12 cellular contexts compared by ENCODE assay signal in genomic region chr20:19935842-19936241, GRCh38.
DNase-seq lines count a peak whose midpoint lies in the region; ATAC-seq, FAIRE-seq and TF ChIP-seq lines count a peak whose summit lies in the region.
"Had no signal": no experiment of that assay in that cellular context is flagged by ENCODE, and none has a peak within 500 bp of the region (broad histone marks: within the 10 kb centered on the region; RNA-seq: fewer than 3 reads in every experiment).

No MANE protein-coding gene starts in this region.

- BruUV-seq in HepG2 (replicated peaks; lab: Mats Ljungman, UMichigan), result no TSS peak

- no peak overlapping the region for H3K4me2 ChIP-seq in HepG2 (ENCODE audit: low read depth, low read length)

- H3K36me3 ChIP-seq in HepG2 (replicated peaks in 1 of 2; ENCODE audit: control insufficient read depth in 1 of 2, insufficient read depth in 2 of 2, low read length in 2 of 2) (no peaks in the 10 kb centered on the region), right lobe of liver (no peaks in the 10 kb centered on the region), bronchial epithelial cell (ENCODE audit: control insufficient read depth, insufficient read depth, low read length) (peaks cover 4% of the 10 kb centered on the region)

- H3K4me3 ChIP-seq in HepG2 (replicated peaks in 1 of 3; ENCODE audit: insufficient read depth in 1 of 3, low read depth in 2 of 3, low read length in 3 of 3), result no peak overlapping the region
- H3K4me3 ChIP-seq in right lobe of liver, result peak overlapping the region in 1 of 3 donors; percentile 22
- peak overlapping the region; percentile 31 for H3K4me3 ChIP-seq in bronchial epithelial cell (ENCODE audit: low read depth, low read length)
- peak overlapping the region; percentile 40 for H3K4me3 ChIP-seq in mononuclear cell (ENCODE audit: low read length)
- H3K4me3 ChIP-seq: GM12878 had no signal

- CTCF ChIA-PET in HepG2 (lab: Yijun Ruan, JAX; ENCODE audit: low intra/inter-chr PET ratio, low total read pairs), result no interaction called here

- no peaks in the 10 kb centered on the region for H4K20me1 ChIP-seq in HepG2 (ENCODE audit: insufficient read depth, low read length)

- WGBS in HepG2 (ENCODE audit: low lambda C conversion rate), result 71% methylated on average over 7 of the region's 7 CpGs
- WGBS in right lobe of liver (ENCODE audit: insufficient coverage, low coverage, low lambda C conversion rate, missing lambda C conversion rate), result 42% methylated on average over 3 of the region's 7 CpGs

- DNase-seq in HepG2 (ENCODE audit: low spot score) (no peak), right lobe of liver (no peak), bronchial epithelial cell (ENCODE audit: low read depth) (peak; percentile 86), AG08396 (ENCODE audit: low spot score) (no peak), T-helper 9 cell (no peak)
- DNase-seq: foreskin melanocyte; naive thymus-derived CD4-positive, alpha-beta T cell; NCI-H1048 had no signal

- no peak overlapping the region for H2AFZ ChIP-seq in HepG2 (ENCODE audit: low read length)

- in situ Hi-C loops in HepG2 (cut with HindIII; ENCODE audit: extremely low pct_ligation_motif_present, low pct_unique_long_range_greater_than_20kb), result no loop called here

- intact Hi-C loops in HepG2 (cut with micrococcal nuclease; ENCODE audit: unreplicated experiment) (no loop called here), right lobe of liver (cut with DNase I) (no loop called here)

- POLR2A ChIA-PET in HepG2 (lab: Yijun Ruan, JAX), result no interaction called here

- ATAC-seq in HepG2 (no peak), right lobe of liver (no peak), HG02678 (IDR thresholded peaks at IDR 0.05; ENCODE audit: unreplicated experiment) (no peak), GM21717 (IDR thresholded peaks at IDR 0.05; ENCODE audit: unreplicated experiment) (no peak)

- TF ChIP-seq CTCF in HepG2 (CRISPR knock-in tag; IDR thresholded peaks at IDR 0.05) (no peak), right lobe of liver (IDR thresholded peaks at IDR 0.05) (no peak), bronchial epithelial cell (IDR thresholded peaks at IDR 0.05; ENCODE audit: insufficient read depth, low read length, severe bottlenecking) (no peak)

- H3K27ac ChIP-seq in HepG2 (ENCODE audit: extremely low read length, insufficient read depth, low read length) (no peak overlapping the region), right lobe of liver (peak overlapping the region in 1 of 3 donors; percentile 14)

- no peak overlapping the region for H3K9ac ChIP-seq in HepG2 (ENCODE audit: insufficient read depth, low read depth, low read length)

- FAIRE-seq in HepG2 (lab: Jason Lieb, UNC) (no peak), bronchial epithelial cell (lab: Jason Lieb, UNC) (peak; percentile 47)
- FAIRE-seq: GM12878 had no signal

- H3K4me1 ChIP-seq in HepG2 (ENCODE audit: insufficient read depth, low read length), result peaks cover 30% of the 10 kb centered on the region
- H3K4me1 ChIP-seq in right lobe of liver, result peaks cover 0 to 13% (median 2%) of the 10 kb centered on the region in 4 donors
- peaks cover 78% of the 10 kb centered on the region for H3K4me1 ChIP-seq in mononuclear cell (ENCODE audit: insufficient read depth, low read length)

- H3K9me3 ChIP-seq in HepG2 (ENCODE audit: low read length) (no peaks in the 10 kb centered on the region), right lobe of liver (no peaks in the 10 kb centered on the region), mononuclear cell (ENCODE audit: low read depth, low read length) (no peaks in the 10 kb centered on the region)

- no peak for TF ChIP-seq EP300 in HepG2 (IDR thresholded peaks at IDR 0.05; ENCODE audit: low read depth in 2 of 2, low read length in 2 of 2)
- TF ChIP-seq EP300 in HepG2 (CRISPR knock-in tag; IDR thresholded peaks at IDR 0.05; ENCODE audit: borderline replicate concordance), result no peak

- no peak for TF ChIP-seq POLR2A in HepG2 (IDR thresholded peaks at IDR 0.05; ENCODE audit: insufficient read depth in 1 of 2, low read depth in 2 of 2, low read length in 2 of 2)
- no peak for TF ChIP-seq POLR2A in right lobe of liver (IDR thresholded peaks at IDR 0.05)

- no peaks in the 10 kb centered on the region for H3K79me2 ChIP-seq in HepG2 (ENCODE audit: insufficient read depth, low read length)

- no peak for TF ChIP-seq RAD21 in HepG2 (CRISPR knock-in tag; IDR thresholded peaks at IDR 0.05)

- no peaks in the 10 kb centered on the region for H3K27me3 ChIP-seq in HepG2 (ENCODE audit: control insufficient read depth in 1 of 2, insufficient read depth in 2 of 2, low read length in 2 of 2)
- no peaks in the 10 kb centered on the region for H3K27me3 ChIP-seq in right lobe of liver
- no peaks in the 10 kb centered on the region for H3K27me3 ChIP-seq in bronchial epithelial cell (ENCODE audit: control insufficient read depth, insufficient read depth, low read length)
- no peaks in the 10 kb centered on the region for H3K27me3 ChIP-seq in mononuclear cell (ENCODE audit: insufficient read depth, low read length)

TF ChIP-seq in HepG2, 621 proteins besides CTCF, POLR2A, EP300 and RAD21:
- 0 out of 2 replicates have a peak, but pooled peaks have one; percentile 6 for TF ChIP-seq ZFP36L1 (CRISPR knock-in tag; IDR thresholded peaks at IDR 0.05)
- no peak for TF ChIP-seq HES4 (CRISPR knock-in tag; IDR thresholded peaks at IDR 0.05; ENCODE audit: borderline replicate concordance)

Comparison
In these comparisons a context has a peak if more than half of its experiments do, and no peak if none do; other contexts are left out.
1. H3K4me3 ChIP-seq: peak in bronchial epithelial cell (single experiment) and mononuclear cell (single experiment); none in HepG2 (0 of 3).